22 cellular contexts compared by ENCODE assay signal in the genomic region with DNA sequence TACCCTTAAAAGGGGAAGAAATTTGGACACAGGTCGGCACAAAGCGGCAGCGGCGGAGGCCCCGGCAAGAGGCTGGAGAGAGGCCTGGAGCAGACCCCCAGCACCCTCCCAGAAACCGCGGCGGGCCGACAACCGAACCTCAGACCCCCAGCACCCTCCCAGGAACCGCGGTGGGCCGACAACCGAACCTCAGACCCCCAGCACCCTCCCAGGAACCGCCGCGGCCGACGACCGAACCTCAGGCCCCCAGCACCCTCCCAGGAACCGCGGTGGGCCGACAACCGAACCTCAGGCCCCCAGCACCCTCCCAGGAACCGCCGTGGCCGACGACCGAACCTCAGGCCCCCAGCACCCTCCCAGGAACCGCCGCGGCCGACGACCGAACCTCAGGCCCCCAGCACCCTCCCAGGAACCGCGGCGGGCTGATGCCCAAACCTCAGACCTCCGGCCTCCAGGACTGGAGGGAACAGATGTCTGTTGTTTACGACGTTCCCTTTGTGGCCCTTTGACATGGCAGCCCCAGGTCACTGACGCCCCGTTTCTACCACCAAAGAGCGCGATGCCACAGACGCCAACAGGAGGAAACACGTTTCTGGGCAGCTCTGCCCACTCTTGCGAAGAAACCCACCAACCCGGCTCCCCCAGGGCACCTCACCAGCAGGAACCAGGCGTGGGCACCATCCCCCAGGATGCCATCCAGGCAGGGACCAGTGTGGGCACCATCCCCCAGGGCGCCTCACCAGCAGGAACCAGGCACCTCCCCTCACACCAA. TPM values are rescaled to one million over a fixed set of nuclear protein-coding genes. Genes with fewer than 3 reads are reported as not detected.
"Had no signal": no experiment of that assay in that cellular context is flagged by ENCODE, and none has a peak within 500 bp of the region (broad histone marks: within the 10 kb centered on the region; RNA-seq: fewer than 3 reads in every experiment).

No MANE protein-coding gene starts in this region.

- H3K4me3 ChIP-seq: ovary, vagina had no signal

- H3K27ac ChIP-seq: ovary, vagina had no signal

- H3K36me3 ChIP-seq: ovary, upper lobe of right lung, vagina had no signal

- DNase-seq: effector CD4-positive, alpha-beta T cell; endodermal cell; foreskin melanocyte; kidney glomerular epithelial cell; mammary epithelial cell; ovary; small intestine; stimulated activated CD4-positive, alpha-beta T cell treated with anti-CD3 and anti-CD28 coated beads, Interleukin-12 subunit alpha, Interleukin-12 subunit beta, amount 100 ng/mL, for 4 hours had no signal

- H3K9me3 ChIP-seq: heart right ventricle, ovary, tibial nerve, upper lobe of right lung, vagina had no signal

- H3K9me3 Mint-ChIP-seq: naive thymus-derived CD8-positive, alpha-beta T cell; stimulated activated naive CD8-positive, alpha-beta T cell treated with anti-CD3 and anti-CD28 coated beads, Interleukin-15, Interleukin-2, amounts not matched to agents 100 ng/mL and 50 ng/mL, for 24 hours had no signal

- H3K4me3 Mint-ChIP-seq: endodermal cell had no signal

- H3K4me1 Mint-ChIP-seq: endodermal cell had no signal

- ATAC-seq: naive thymus-derived CD8-positive, alpha-beta T cell had no signal

- H3K4me1 ChIP-seq: tibial nerve, upper lobe of right lung, vagina had no signal

- H3K36me3 Mint-ChIP-seq: naive thymus-derived CD8-positive, alpha-beta T cell had no signal

- H3K27me3 ChIP-seq: heart right ventricle, ovary, tibial nerve, upper lobe of right lung, vagina had no signal

RNA-seq across cellular contexts. Expression of a gene that starts 28.4 kb away (rescaled TPM):
- total RNA-seq: naive thymus-derived CD8-positive, alpha-beta T cell had no signal

RNA-seq across cellular contexts. Expression of a gene that starts 58.6 kb away (rescaled TPM):
- total RNA-seq: dermis microvascular lymphatic vessel endothelial cell; endodermal cell; heart right ventricle; lower leg skin; mammary epithelial cell; mesenteric fat pad; mononuclear cell; naive thymus-derived CD8-positive, alpha-beta T cell; ovary; posterior vena cava; right cardiac atrium; temporal lobe; tibial nerve; upper lobe of right lung; vagina had no signal
- polyA plus RNA-seq: mammary epithelial cell, neural cell had no signal
